In genomic region chr12:56721721-56722120, GRCh38 we compare ENCODE assay signal across 6 cellular contexts. TPM values are rescaled to one million over a fixed set of nuclear protein-coding genes. Genes with fewer than 3 reads are reported as not detected.
DNase-seq lines count a peak whose midpoint lies in the region; ATAC-seq, FAIRE-seq and TF ChIP-seq lines count a peak whose summit lies in the region.

No MANE protein-coding gene starts in this region.

- H3K4me3 ChIP-seq in A549: peak overlapping the region; percentile 99; the same call in 1 of the 3 replicates
- no peak overlapping the region for H3K4me3 ChIP-seq in OCI-LY3 (ENCODE audit: low read length)

- peak overlapping the region; percentile 85 for H3K4me2 ChIP-seq in A549
- H3K4me2 ChIP-seq in OCI-LY3 (ENCODE audit: low read length): peak overlapping the region; percentile 91

- H3K9me3 Mint-ChIP-seq in glutamatergic neuron (ENCODE audit: unreplicated experiment): peaks cover 14% of the 10 kb centered on the region

- peaks cover 87% of the 10 kb centered on the region for H3K79me2 ChIP-seq in OCI-LY3 (ENCODE audit: low read length)

- H3K27ac ChIP-seq in A549 (0 out of 6 replicates have a peak overlapping the region, but pooled peaks of 1 of the 2 experiments have one; percentile 14), OCI-LY3 (ENCODE audit: low read length) (no peak overlapping the region)

- H3K27me3 Mint-ChIP-seq in glutamatergic neuron (ENCODE audit: unreplicated experiment): peaks cover 4% of the 10 kb centered on the region

- H3K27ac Mint-ChIP-seq in glutamatergic neuron (ENCODE audit: unreplicated experiment): no peak overlapping the region

- peaks cover 56% of the 10 kb centered on the region for H3K4me1 ChIP-seq in A549
- H3K4me1 ChIP-seq in OCI-LY3 (ENCODE audit: low read length): peaks cover 57% of the 10 kb centered on the region

- H4K20me1 ChIP-seq in OCI-LY3 (ENCODE audit: insufficient read depth, low read length): peaks cover 75% of the 10 kb centered on the region

- DNase-seq in A549 (ENCODE audit: low read depth in 1 of 2, low spot score in 1 of 2): no peak
- DNase-seq in glutamatergic neuron: no peak
- no peak for DNase-seq in Kasumi-1 (lab: John Stamatoyannopoulos, UW)
- no peak for DNase-seq in 8988T
- no peak for DNase-seq in stimulated activated CD4-positive, alpha-beta T cell treated with anti-CD3 and anti-CD28 coated beads, Interleukin-12 subunit alpha, Interleukin-12 subunit beta, amount 100 ng/mL, for 4 hours

- H3K4me3 Mint-ChIP-seq in glutamatergic neuron (ENCODE audit: unreplicated experiment): peak overlapping the region; percentile 77

- no peak for TF ChIP-seq POLR2A in A549 (IDR thresholded peaks at IDR 0.05; ENCODE audit: low read length)

- H3K9me3 ChIP-seq in A549 (no peaks in the 10 kb centered on the region), OCI-LY3 (ENCODE audit: insufficient read depth, low read length) (no peaks in the 10 kb centered on the region)

- CTCF ChIA-PET in A549 (lab: Yijun Ruan, JAX): no interaction called here

- TF ChIP-seq EP300 in A549 (IDR thresholded peaks at IDR 0.05): no peak

- H2AFZ ChIP-seq in OCI-LY3 (ENCODE audit: low read depth, low read length): no peak overlapping the region

- ATAC-seq in A549: no peak

- TF ChIP-seq CTCF in A549 (IDR thresholded peaks at IDR 0.05) (no peak), OCI-LY3 (IDR thresholded peaks at IDR 0.05; ENCODE audit: low read depth, low read length) (no peak), glutamatergic neuron (IDR thresholded peaks at IDR 0.05; ENCODE audit: partially characterized antibody, unreplicated experiment) (no peak)

- POLR2A ChIA-PET in A549 (lab: Yijun Ruan, JAX): interaction anchor here (1.1 to 1.9 kb wide), 2 partner anchors 33 kb away, joined by 4 to 14 read pairs; partner anchors contain the start of gene PTGES3

- TF ChIP-seq RAD21 in A549 (conservative IDR thresholded peaks at IDR 0.05 in 1 of 2, IDR thresholded peaks at IDR 0.05 in 1 of 2): no peak

- peaks cover 41% of the 10 kb centered on the region for H3K4me1 Mint-ChIP-seq in glutamatergic neuron (ENCODE audit: low read depth, unreplicated experiment)

- peaks cover 11% of the 10 kb centered on the region for H3K36me3 Mint-ChIP-seq in glutamatergic neuron (ENCODE audit: unreplicated experiment)

- no peaks in the 10 kb centered on the region for H3K27me3 ChIP-seq in OCI-LY3 (ENCODE audit: low read depth, low read length)

- WGBS in A549 (ENCODE audit: missing lambda C conversion rate): 51% methylated on average over 2 of the region's 2 CpGs

- no peak overlapping the region for H3K9ac ChIP-seq in OCI-LY3 (ENCODE audit: low read length)

- H3K36me3 ChIP-seq in OCI-LY3 (replicated peaks; ENCODE audit: low read depth, low read length): peaks cover 62% of the 10 kb centered on the region

- FAIRE-seq in A549 (lab: Jason Lieb, UNC): no peak

TF ChIP-seq in A549, 52 proteins besides CTCF, POLR2A, EP300 and RAD21:
- TF ChIP-seq FOXS1 (CRISPR knock-in tag; IDR thresholded peaks at IDR 0.05): no peak
- TF ChIP-seq GATA3 (IDR thresholded peaks at IDR 0.05; ENCODE audit: borderline replicate concordance): no peak
- TF ChIP-seq HDAC2 (IDR thresholded peaks at IDR 0.05): no peak
- TF ChIP-seq MAFK (IDR thresholded peaks at IDR 0.05; ENCODE audit: partially characterized antibody): no peak
- no peak for TF ChIP-seq USF2 (IDR thresholded peaks at IDR 0.05)
- TF ChIP-seq PHF8 (IDR thresholded peaks at IDR 0.05; ENCODE audit: borderline replicate concordance, low read depth): no peak

RNA-seq across cellular contexts. Expression of gene NACA, which starts 3.4 kb away (rescaled TPM):
- polyA plus RNA-seq in A549 (2011; rRNA removed) (993 and 1,560 TPM in 2 replicates), A549 (2017; fragmentation: RNase III; extraction: RNeasy Plus Mini Kit Qiagen cat#74134 plus additional on column Dnase treatment) (2,331 to 2,770 TPM (median 2,562 TPM) in 3 replicates)
- 797 and 972 TPM in 2 replicates for polyA plus RNA-seq in A549 (2012; cell fraction: cytosol; rRNA removed)
- polyA plus RNA-seq in A549 (2012; cell fraction: nucleus; rRNA removed): 286 and 326 TPM in 2 replicates
- 462 and 592 TPM in 2 replicates for polyA minus RNA-seq in A549 (2011; rRNA and poly(A)+ RNA removed)
- 589 TPM for total RNA-seq in glutamatergic neuron (ENCODE audit: unreplicated experiment)

RNA-seq across cellular contexts. Expression of gene PRIM1, which starts 30.4 kb away (rescaled TPM):
- 53.9 and 66.8 TPM in 2 replicates for polyA plus RNA-seq in A549 (2011; rRNA removed)
- polyA plus RNA-seq in A549 (2012; cell fraction: cytosol; rRNA removed): 28.4 and 28.5 TPM in 2 replicates
- polyA plus RNA-seq in A549 (2012; cell fraction: nucleus; rRNA removed): 19.4 and 25.8 TPM in 2 replicates
- 43.5 to 48.1 TPM (median 44.4 TPM) in 3 replicates for polyA plus RNA-seq in A549 (2017; fragmentation: RNase III; extraction: RNeasy Plus Mini Kit Qiagen cat#74134 plus additional on column Dnase treatment)
- 18.5 and 26.0 TPM in 2 replicates for polyA minus RNA-seq in A549 (2011; rRNA and poly(A)+ RNA removed)
- 11.3 TPM for total RNA-seq in glutamatergic neuron (ENCODE audit: unreplicated experiment)

RNA-seq across cellular contexts. Expression of gene PTGES3, which starts 33.6 kb away (rescaled TPM):
- polyA plus RNA-seq in A549 (2011; rRNA removed) (211 and 272 TPM in 2 replicates), A549 (2017; fragmentation: RNase III; extraction: RNeasy Plus Mini Kit Qiagen cat#74134 plus additional on column Dnase treatment) (400 to 467 TPM (median 406 TPM) in 3 replicates)
- polyA plus RNA-seq in A549 (2012; cell fraction: cytosol; rRNA removed): 105 and 133 TPM in 2 replicates
- 65.4 and 72.5 TPM in 2 replicates for polyA plus RNA-seq in A549 (2012; cell fraction: nucleus; rRNA removed)
- 40.5 and 51.6 TPM in 2 replicates for polyA minus RNA-seq in A549 (2011; rRNA and poly(A)+ RNA removed)
- 180 TPM for total RNA-seq in glutamatergic neuron (ENCODE audit: unreplicated experiment)

RNA-seq across cellular contexts. Expression of gene HSD17B6, which starts 41.4 kb away (rescaled TPM):
- polyA plus RNA-seq in A549 (2011; rRNA removed) (2.0 and 2.6 TPM in 2 replicates), A549 (2017; fragmentation: RNase III; extraction: RNeasy Plus Mini Kit Qiagen cat#74134 plus additional on column Dnase treatment) (2.3 to 2.9 TPM (median 2.7 TPM) in 3 replicates)
- 1.3 and 1.7 TPM in 2 replicates for polyA plus RNA-seq in A549 (2012; cell fraction: cytosol; rRNA removed)
- polyA plus RNA-seq in A549 (2012; cell fraction: nucleus; rRNA removed): 1.3 and 1.4 TPM in 2 replicates
- polyA minus RNA-seq in A549 (2011; rRNA and poly(A)+ RNA removed): 0.62 and 1.3 TPM in 2 replicates
- 1.5 TPM for total RNA-seq in glutamatergic neuron (ENCODE audit: unreplicated experiment)
